ENCODE assay signal across 8 cellular contexts in genomic region chr7:4612939-4613841, GRCh38.
DNase-seq lines count a peak whose midpoint lies in the region; ATAC-seq, FAIRE-seq and TF ChIP-seq lines count a peak whose summit lies in the region.

No MANE protein-coding gene starts in this region.

- DNase-seq in Daoy (ENCODE audit: low read depth) (peak; percentile 80), SKM-1 treated with dmso at 0.1 percent for 144 hours (lab: John Stamatoyannopoulos, UW; ENCODE audit: unreplicated experiment) (peak; percentile 65), fibroblast of villous mesenchyme (ENCODE audit: low read depth) (peak; percentile 64), pancreas (no peak), COLO668 (lab: John Stamatoyannopoulos, UW; ENCODE audit: unreplicated experiment) (no peak), HuH-7 (ENCODE audit: low spot score) (no peak), NCI-H128 (lab: John Stamatoyannopoulos, UW; ENCODE audit: unreplicated experiment) (no peak)

- TF ChIP-seq CTCF in fibroblast of villous mesenchyme (IDR thresholded peaks at IDR 0.05; ENCODE audit: insufficient read depth, low read depth, low read length) (no peak), pancreas (IDR thresholded peaks at IDR 0.05) (no peak)

- FAIRE-seq in pancreas (lab: Jason Lieb, UNC), result no peak

- no peaks in the 10 kb centered on the region for H3K27me3 ChIP-seq in pancreas

- peak in 3 of 4 donors; percentile 20 to 46 (median 41) for ATAC-seq in pancreas
- ATAC-seq in HG02885 (IDR thresholded peaks at IDR 0.05; ENCODE audit: poor library complexity, unreplicated experiment), result no peak

- WGBS in pancreas, 2 donors, result 27 to 31% methylated on average over 25 of the region's 25 CpGs

- no peaks in the 10 kb centered on the region for H3K9me3 ChIP-seq in pancreas

- H3K27ac ChIP-seq in pancreas, result peak overlapping the region in 2 of 4 donors; percentile 5 to 10

- no peaks in the 10 kb centered on the region for H3K36me3 ChIP-seq in pancreas

- intact Hi-C loops in pancreas (cut with DNase I), result no loop called here

- H3K4me3 ChIP-seq in fibroblast of villous mesenchyme (ENCODE audit: low read depth, low read length) (peak overlapping the region; percentile 14), pancreas (peak overlapping the region in 1 of 4 donors; percentile 28)

- no peaks in the 10 kb centered on the region for H3K4me1 ChIP-seq in pancreas

Comparison
In these comparisons a context has a peak if more than half of its experiments do, and no peak if none do; other contexts are left out.
1. DNase-seq: peak in Daoy (single experiment), SKM-1 treated with dmso at 0.1 percent for 144 hours (single experiment) and fibroblast of villous mesenchyme (single experiment); none in pancreas (0 of 6), COLO668 (single experiment), HuH-7 (single experiment) and NCI-H128 (single experiment).